8 cellular contexts compared by ENCODE assay signal in the genomic region with DNA sequence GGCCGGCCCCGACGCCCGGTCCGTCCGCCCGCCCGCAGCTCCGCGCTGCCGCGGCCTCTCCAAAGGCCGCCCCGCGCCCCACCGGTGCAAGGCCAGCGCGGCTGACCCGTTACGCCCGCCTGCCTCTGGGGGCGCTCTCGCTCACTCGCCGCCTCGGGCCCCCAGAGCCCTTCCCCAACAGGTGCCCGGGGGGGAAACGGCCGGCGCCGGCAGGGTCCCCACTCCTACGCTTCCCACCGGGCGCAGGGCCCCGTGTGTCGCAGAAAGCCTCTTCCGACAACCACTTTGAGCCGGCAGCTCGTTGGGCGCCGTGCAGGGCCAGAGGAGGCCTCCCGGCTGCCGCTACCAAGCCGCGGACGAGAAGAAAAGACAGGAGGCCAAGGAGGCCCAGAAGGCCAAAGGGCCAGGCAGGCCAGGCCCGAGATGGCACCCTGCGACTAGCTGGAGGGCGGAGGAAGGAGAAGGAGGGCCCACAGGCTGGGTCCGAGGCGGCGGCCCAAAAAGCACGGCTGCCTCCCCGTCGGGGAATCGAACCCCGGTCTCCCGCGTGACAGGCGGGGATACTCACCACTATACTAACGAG.
A peak's percentile ranks its signal among the peaks of the same experiment; 100 is the strongest.
DNase-seq lines count a peak whose midpoint lies in the region; ATAC-seq and TF ChIP-seq lines count a peak whose summit lies in the region.

No MANE protein-coding gene starts in this region.

- TF ChIP-seq CTCF in activated CD8-positive, alpha-beta T cell treated with anti-CD3 and anti-CD28 coated beads for 36 hours (IDR thresholded peaks at IDR 0.05): peak; percentile 62
- TF ChIP-seq CTCF in esophagus squamous epithelium (IDR thresholded peaks at IDR 0.05) (peak in 5 of 6 experiments; percentile 28 to 54 (median 45)), neural cell (IDR thresholded peaks at IDR 0.05; ENCODE audit: poor library complexity, severe bottlenecking) (peak; percentile 70), upper lobe of left lung (IDR thresholded peaks at IDR 0.05) (peak; percentile 68 to 90 (median 78))

- no peak for TF ChIP-seq EP300 in neural cell (conservative IDR thresholded peaks at IDR 0.05; ENCODE audit: poor library complexity, severe bottlenecking)
- TF ChIP-seq EP300 in upper lobe of left lung (IDR thresholded peaks at IDR 0.05): no peak

- H2AFZ ChIP-seq in neural cell (ENCODE audit: low read depth, low read length): no peak overlapping the region

- no peak overlapping the region for H3K4me2 ChIP-seq in neural cell (ENCODE audit: low read length)

- DNase-seq in GM04504 (ENCODE audit: low read depth) (peak; percentile 24), HT-29 (ENCODE audit: low spot score) (peak; percentile 66), esophagus squamous epithelium (lab: John Stamatoyannopoulos, UW) (no peak), upper lobe of left lung (peak; percentile 72 to 94), caudate nucleus (lab: John Stamatoyannopoulos, UW) (no peak), AML-193 (lab: John Stamatoyannopoulos, UW) (no peak)
- DNase-seq in activated CD8-positive, alpha-beta T cell treated with anti-CD3 and anti-CD28 coated beads for 36 hours: peak; percentile 78

- H3K27ac Mint-ChIP-seq in activated CD8-positive, alpha-beta T cell treated with anti-CD3 and anti-CD28 coated beads for 36 hours: peak overlapping the region; percentile 91

- H3K4me1 Mint-ChIP-seq in activated CD8-positive, alpha-beta T cell treated with anti-CD3 and anti-CD28 coated beads for 36 hours (ENCODE audit: low read depth): peaks cover 9% of the 10 kb centered on the region

- H4K20me1 ChIP-seq in neural cell (ENCODE audit: insufficient read depth): no peaks in the 10 kb centered on the region

- CTCF ChIA-PET in activated CD8-positive, alpha-beta T cell treated with anti-CD3 and anti-CD28 coated beads for 36 hours (lab: Charles Lee): interaction anchor here (0.6 to 4.6 kb wide), 13 partner anchors 9 to 793 kb away, joined by 3 to 28 read pairs (median 5); a partner anchor contains a TSS

- H3K9me3 ChIP-seq in esophagus squamous epithelium (no peaks in the 10 kb centered on the region), neural cell (ENCODE audit: low read length) (no peaks in the 10 kb centered on the region), upper lobe of left lung (no peaks in the 10 kb centered on the region)

- H3K79me2 ChIP-seq in neural cell (replicated peaks; ENCODE audit: insufficient read depth, low read length): no peaks in the 10 kb centered on the region

- no peaks in the 10 kb centered on the region for H3K36me3 ChIP-seq in esophagus squamous epithelium
- no peaks in the 10 kb centered on the region for H3K36me3 ChIP-seq in neural cell (ENCODE audit: insufficient read depth, low read length)
- H3K36me3 ChIP-seq in upper lobe of left lung: no peaks in the 10 kb centered on the region

- H3K9me3 Mint-ChIP-seq in activated CD8-positive, alpha-beta T cell treated with anti-CD3 and anti-CD28 coated beads for 36 hours: peaks cover 2% of the 10 kb centered on the region

- no peak for TF ChIP-seq RAD21 in neural cell (conservative IDR thresholded peaks at IDR 0.05)

- peaks cover 32% of the 10 kb centered on the region for H3K27me3 Mint-ChIP-seq in activated CD8-positive, alpha-beta T cell treated with anti-CD3 and anti-CD28 coated beads for 36 hours

- peak overlapping the region; percentile 84 for H3K4me3 Mint-ChIP-seq in activated CD8-positive, alpha-beta T cell treated with anti-CD3 and anti-CD28 coated beads for 36 hours

- H3K36me3 Mint-ChIP-seq in activated CD8-positive, alpha-beta T cell treated with anti-CD3 and anti-CD28 coated beads for 36 hours (ENCODE audit: low read depth): no peaks in the 10 kb centered on the region

- H3F3A ChIP-seq in neural cell (ENCODE audit: insufficient read depth, low read length, poor library complexity, severe bottlenecking): no peaks in the 10 kb centered on the region

- WGBS in esophagus squamous epithelium, 2 donors: no CpG with 5 or more reads among the region's 61 CpGs
- WGBS in upper lobe of left lung, 2 donors: 1 to 2% methylated on average over 14 to 20 of the region's 61 CpGs

- H3K27me3 ChIP-seq in esophagus squamous epithelium: peaks cover 0 to 58% (median 4%) of the 10 kb centered on the region in 4 donors
- H3K27me3 ChIP-seq in neural cell (ENCODE audit: insufficient read depth, low read depth, low read length): peaks cover 48% of the 10 kb centered on the region
- H3K27me3 ChIP-seq in upper lobe of left lung: peaks cover 0 to 3% (median 0%) of the 10 kb centered on the region in 4 donors

- peak overlapping the region; percentile 50 for H3K9ac ChIP-seq in neural cell (ENCODE audit: low read length)

- TF ChIP-seq POLR2A in esophagus squamous epithelium (IDR thresholded peaks at IDR 0.05) (no peak), upper lobe of left lung (IDR thresholded peaks at IDR 0.05) (no peak)

- H3K4me3 ChIP-seq in esophagus squamous epithelium (peak overlapping the region; percentile 49 to 84 (median 63)), neural cell (ENCODE audit: low read length) (peak overlapping the region; percentile 78), upper lobe of left lung (peak overlapping the region; percentile 58 to 80 (median 72))

- peaks cover 4 to 13% (median 10%) of the 10 kb centered on the region in 3 donors for H3K4me1 ChIP-seq in esophagus squamous epithelium
- peaks cover 0 to 13% (median 6%) of the 10 kb centered on the region in 4 donors for H3K4me1 ChIP-seq in upper lobe of left lung

- no peaks in the 10 kb centered on the region for H3K9me2 ChIP-seq in neural cell (ENCODE audit: insufficient read depth, low read length)

- intact Hi-C loops in activated CD8-positive, alpha-beta T cell treated with anti-CD3 and anti-CD28 coated beads for 36 hours (cut with micrococcal nuclease): no loop called here
- intact Hi-C loops in esophagus squamous epithelium (cut with DNase I): no loop called here

- peak overlapping the region in 3 of 4 donors; percentile 61 to 82 (median 74) for H3K27ac ChIP-seq in esophagus squamous epithelium
- no peak overlapping the region for H3K27ac ChIP-seq in neural cell (ENCODE audit: low read length)
- H3K27ac ChIP-seq in upper lobe of left lung: peak overlapping the region; percentile 75 to 92 (median 80)
- H3K27ac ChIP-seq in caudate nucleus (ENCODE audit: low read depth, low read length): no peak overlapping the region

- POLR2A ChIA-PET in activated CD8-positive, alpha-beta T cell treated with anti-CD3 and anti-CD28 coated beads for 36 hours (lab: Charles Lee): interaction anchor here (0.6 to 1.8 kb wide), 4 partner anchors 32 to 413 kb away, joined by 3 to 11 read pairs (median 6); no protein-coding TSS in a partner anchor

- ATAC-seq in activated CD8-positive, alpha-beta T cell treated with anti-CD3 and anti-CD28 coated beads for 36 hours: peak; percentile 67
- ATAC-seq in upper lobe of left lung (ENCODE audit: low FRiP score in 2 of 2): peak in 1 of 2 donors; percentile 26

TF ChIP-seq in neural cell, 6 proteins besides CTCF, POLR2A, EP300 and RAD21:
- no peak for TF ChIP-seq SMC3 (conservative IDR thresholded peaks at IDR 0.05; ENCODE audit: poor library complexity)
- TF ChIP-seq, protein P1, sequence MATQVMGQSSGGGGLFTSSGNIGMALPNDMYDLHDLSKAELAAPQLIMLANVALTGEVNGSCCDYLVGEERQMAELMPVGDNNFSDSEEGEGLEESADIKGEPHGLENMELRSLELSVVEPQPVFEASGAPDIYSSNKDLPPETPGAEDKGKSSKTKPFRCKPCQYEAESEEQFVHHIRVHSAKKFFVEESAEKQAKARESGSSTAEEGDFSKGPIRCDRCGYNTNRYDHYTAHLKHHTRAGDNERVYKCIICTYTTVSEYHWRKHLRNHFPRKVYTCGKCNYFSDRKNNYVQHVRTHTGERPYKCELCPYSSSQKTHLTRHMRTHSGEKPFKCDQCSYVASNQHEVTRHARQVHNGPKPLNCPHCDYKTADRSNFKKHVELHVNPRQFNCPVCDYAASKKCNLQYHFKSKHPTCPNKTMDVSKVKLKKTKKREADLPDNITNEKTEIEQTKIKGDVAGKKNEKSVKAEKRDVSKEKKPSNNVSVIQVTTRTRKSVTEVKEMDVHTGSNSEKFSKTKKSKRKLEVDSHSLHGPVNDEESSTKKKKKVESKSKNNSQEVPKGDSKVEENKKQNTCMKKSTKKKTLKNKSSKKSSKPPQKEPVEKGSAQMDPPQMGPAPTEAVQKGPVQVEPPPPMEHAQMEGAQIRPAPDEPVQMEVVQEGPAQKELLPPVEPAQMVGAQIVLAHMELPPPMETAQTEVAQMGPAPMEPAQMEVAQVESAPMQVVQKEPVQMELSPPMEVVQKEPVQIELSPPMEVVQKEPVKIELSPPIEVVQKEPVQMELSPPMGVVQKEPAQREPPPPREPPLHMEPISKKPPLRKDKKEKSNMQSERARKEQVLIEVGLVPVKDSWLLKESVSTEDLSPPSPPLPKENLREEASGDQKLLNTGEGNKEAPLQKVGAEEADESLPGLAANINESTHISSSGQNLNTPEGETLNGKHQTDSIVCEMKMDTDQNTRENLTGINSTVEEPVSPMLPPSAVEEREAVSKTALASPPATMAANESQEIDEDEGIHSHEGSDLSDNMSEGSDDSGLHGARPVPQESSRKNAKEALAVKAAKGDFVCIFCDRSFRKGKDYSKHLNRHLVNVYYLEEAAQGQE (IDR thresholded peaks at IDR 0.05; ENCODE audit: borderline replicate concordance): no peak
- TF ChIP-seq POLR2AphosphoS5 (IDR thresholded peaks at IDR 0.05): no peak
- TF ChIP-seq EZH2 (IDR thresholded peaks at IDR 0.05; ENCODE audit: borderline replicate concordance, insufficient read depth, low read length, poor library complexity, severe bottlenecking): no peak
- no peak for TF ChIP-seq TAF1 (IDR thresholded peaks at IDR 0.05; ENCODE audit: low read depth)
- TF ChIP-seq MXI1 (conservative IDR thresholded peaks at IDR 0.05; ENCODE audit: poor library complexity, severe bottlenecking): no peak

Comparison
In these comparisons a context has a peak if more than half of its experiments do, and no peak if none do; other contexts are left out.
1. DNase-seq: peak in GM04504 (single experiment), HT-29 (single experiment), activated CD8-positive, alpha-beta T cell treated with anti-CD3 and anti-CD28 coated beads for 36 hours (single experiment) and upper lobe of left lung (2 of 2); none in esophagus squamous epithelium (single experiment), caudate nucleus (0 of 61) and AML-193 (0 of 2).
2. H3K27ac ChIP-seq: peak in esophagus squamous epithelium (3 of 4) and upper lobe of left lung (4 of 4); none in neural cell (single experiment) and caudate nucleus (single experiment).
3. Peak in every context shown above with its lines, with median percentiles within 50 percentile points of each other: CTCF ChIP-seq and H3K4me3 ChIP-seq.